ENCODE assay signal across 8 cellular contexts in the genomic region with DNA sequence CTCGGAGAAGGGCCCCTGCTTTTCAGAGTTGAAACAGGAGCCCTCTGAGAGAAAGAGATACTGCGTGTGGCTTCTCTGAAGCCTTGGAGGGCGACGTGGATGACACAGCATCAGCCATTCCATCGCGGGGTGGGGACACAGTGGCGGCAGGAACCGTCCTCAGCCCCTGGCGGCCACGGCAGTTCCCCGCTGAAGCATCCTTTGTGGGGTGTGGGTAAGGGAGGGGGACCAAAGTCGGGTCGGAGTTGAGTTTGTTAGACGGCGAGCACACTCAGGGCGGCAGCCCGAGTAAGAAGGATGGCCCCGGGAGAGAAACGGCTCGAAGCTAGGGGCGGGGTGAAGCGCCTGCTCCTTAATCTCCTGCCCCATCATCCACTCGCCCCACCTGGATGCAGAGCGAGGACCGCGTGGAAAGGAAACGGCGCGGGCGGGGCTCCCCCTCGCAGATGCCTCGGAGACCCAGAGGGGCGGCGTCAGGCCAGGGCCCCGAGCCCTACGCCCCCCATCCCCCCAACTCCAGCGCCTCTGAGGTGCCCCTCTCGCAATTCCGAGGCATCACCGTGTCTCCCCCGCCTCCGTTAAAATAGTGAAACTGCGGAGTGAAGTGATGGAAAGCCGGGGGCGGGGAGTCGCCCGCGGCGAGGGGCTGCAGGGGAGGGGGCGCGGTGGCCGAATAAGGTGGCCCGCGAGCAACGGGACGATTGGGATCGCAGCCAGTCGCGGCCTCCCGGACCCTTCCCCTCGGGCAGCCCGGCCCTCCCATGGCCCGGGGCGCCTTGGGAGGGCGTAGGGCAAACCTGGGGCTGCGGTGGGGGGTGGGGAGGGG. TPM values are rescaled to one million over a fixed set of nuclear protein-coding genes. Genes with fewer than 3 reads are reported as not detected.
DNase-seq lines count a peak whose midpoint lies in the region; ATAC-seq and TF ChIP-seq lines count a peak whose summit lies in the region.

No MANE protein-coding gene starts in this region.

- peaks cover 39% of the 10 kb centered on the region for H3K79me2 ChIP-seq in MM.1S (ENCODE audit: low read length)

- no peaks in the 10 kb centered on the region for H3K27me3 ChIP-seq in MM.1S (replicated peaks; ENCODE audit: insufficient read depth, low read length)
- H3K27me3 ChIP-seq in neuron (ENCODE audit: insufficient read depth, low read length): no peaks in the 10 kb centered on the region
- H3K27me3 ChIP-seq in tibial nerve: no peaks in the 10 kb centered on the region

- DNase-seq in GDM1 (lab: John Stamatoyannopoulos, UW): peak; percentile 68
- no peak for DNase-seq in MM.1S
- DNase-seq in activated CD8-positive, alpha-beta memory T cell treated with anti-CD3 and anti-CD28 coated beads, Interleukin-2, amount 50 U/mL, for 48 hours: peak; percentile 83
- peak in 1 of 2 donors; percentile 19 for DNase-seq in tibial nerve (ENCODE audit: low spot score in 2 of 2)

- no peaks in the 10 kb centered on the region for H3K9me2 ChIP-seq in MM.1S (replicated peaks; ENCODE audit: insufficient read depth, low read length)

- no peak for TF ChIP-seq POLR2A in tibial nerve (IDR thresholded peaks at IDR 0.05)

- H3K36me3 ChIP-seq in MM.1S (replicated peaks; ENCODE audit: insufficient read depth, low read length) (no peaks in the 10 kb centered on the region), neuron (ENCODE audit: insufficient read depth, low read length) (no peaks in the 10 kb centered on the region), tibial nerve (no peaks in the 10 kb centered on the region)

- H3K9me3 ChIP-seq in MM.1S (replicated peaks; ENCODE audit: insufficient read depth, low read length) (no peaks in the 10 kb centered on the region), neuron (ENCODE audit: low read length) (no peaks in the 10 kb centered on the region), tibial nerve (no peaks in the 10 kb centered on the region)

- peaks cover 10% of the 10 kb centered on the region; the same call in 1 of the 2 replicates for H3K4me1 ChIP-seq in MM.1S (ENCODE audit: low read length)
- H3K4me1 ChIP-seq in neuron (ENCODE audit: insufficient read depth, low read length): peaks cover 28% of the 10 kb centered on the region
- peaks cover 0 to 34% (median 3%) of the 10 kb centered on the region in 4 donors for H3K4me1 ChIP-seq in tibial nerve

- 8 to 13% methylated on average over 25 to 53 of the region's 66 CpGs for WGBS in tibial nerve, 2 donors

- peak overlapping the region; percentile 81; the same call in 1 of the 2 replicates for H3K9ac ChIP-seq in MM.1S (ENCODE audit: low read length)

- H3K27ac ChIP-seq in MM.1S (ENCODE audit: low read length) (no peak overlapping the region), tibial nerve (peak overlapping the region; percentile 88 to 95 (median 92))

- H3K4me2 ChIP-seq in MM.1S (ENCODE audit: low read depth, low read length): peak overlapping the region; percentile 89

- peak in 1 of 2 donors; percentile 8 for TF ChIP-seq EP300 in tibial nerve (IDR thresholded peaks at IDR 0.05)

- no peaks in the 10 kb centered on the region for H4K20me1 ChIP-seq in MM.1S (ENCODE audit: insufficient read depth, low read length)

- peaks cover 10% of the 10 kb centered on the region for H3F3A ChIP-seq in MM.1S (ENCODE audit: insufficient read depth, low read length)

- no peak for TF ChIP-seq CTCF in MM.1S (IDR thresholded peaks at IDR 0.05; ENCODE audit: low read length)
- peak in 3 of 5 experiments; percentile 12 to 56 (median 51) for TF ChIP-seq CTCF in tibial nerve (IDR thresholded peaks at IDR 0.05)

- peak overlapping the region; percentile 88 for H2AFZ ChIP-seq in MM.1S (ENCODE audit: low read length)
- peak overlapping the region; percentile 69 for H2AFZ ChIP-seq in neuron (ENCODE audit: low read depth, low read length)

- ATAC-seq in GM21786 (IDR thresholded peaks at IDR 0.05; ENCODE audit: unreplicated experiment): peak; percentile 19
- peak; percentile 47 for ATAC-seq in esophagus mucosa
- ATAC-seq in GM18520 (IDR thresholded peaks at IDR 0.05; ENCODE audit: unreplicated experiment): no peak

- H3K4me3 ChIP-seq in MM.1S (ENCODE audit: low read length) (peak overlapping the region; percentile 92), neuron (ENCODE audit: low read length) (peak overlapping the region; percentile 85), tibial nerve (peak overlapping the region; percentile 85 to 95 (median 93))

RNA-seq across cellular contexts. Expression of a gene that starts 0.8 kb away (rescaled TPM):
- total RNA-seq in esophagus mucosa (75.8 TPM), tibial nerve (10 to 100 TPM; 32.3 to 61.5 (median 36.3) TPM)
